ENCODE assay signal across 8 cellular contexts in the genomic region with DNA sequence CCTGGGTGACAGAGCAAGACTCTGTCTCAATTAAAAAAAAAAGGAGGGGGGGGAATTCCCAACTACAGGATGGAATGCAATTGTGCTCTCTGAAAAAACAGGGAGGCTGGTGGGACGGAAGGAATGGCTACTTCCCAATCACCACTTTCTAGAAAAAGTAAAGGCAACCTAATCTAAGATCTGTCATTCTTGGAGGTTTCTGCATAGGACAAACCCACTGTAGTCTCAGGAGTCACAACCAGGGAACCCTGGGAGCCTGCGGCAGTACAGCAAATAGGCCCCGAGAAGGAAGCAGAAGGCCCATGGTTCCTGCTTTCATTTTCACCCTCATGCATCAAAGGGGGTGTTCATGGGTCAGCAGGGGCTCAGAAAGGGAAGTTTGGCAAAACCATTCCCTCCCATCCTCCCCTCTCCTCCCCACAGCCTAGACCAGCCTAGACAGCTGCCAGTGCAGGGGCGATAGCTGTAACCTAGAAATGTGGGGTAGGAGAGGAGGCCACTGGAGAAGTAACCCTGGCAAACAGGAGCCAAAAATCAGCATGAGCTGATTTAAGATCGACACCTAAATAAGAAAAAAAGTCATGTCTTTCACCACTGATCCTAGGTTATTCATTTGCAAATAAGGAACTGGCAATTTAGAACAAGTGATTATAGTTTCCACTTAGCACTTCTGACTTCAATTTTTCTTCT.
DNase-seq lines count a peak whose midpoint lies in the region; ATAC-seq lines count a peak whose summit lies in the region.

No MANE protein-coding gene starts in this region.

- H3K4me2 ChIP-seq in BLaER1, result peak overlapping the region; percentile 64

- peaks cover 35% of the 10 kb centered on the region for H3K4me1 ChIP-seq in BLaER1

- no peaks in the 10 kb centered on the region for H3K27me3 ChIP-seq in BLaER1

- H3K27me3 Mint-ChIP-seq in activated naive CD8-positive, alpha-beta T cell treated with anti-CD3 and anti-CD28 coated beads, Interleukin-2, amount 50 U/mL, for 24 hours, result no peaks in the 10 kb centered on the region

- peak overlapping the region; percentile 79 for H3K27ac ChIP-seq in BLaER1

- peaks cover 31% of the 10 kb centered on the region for H3K36me3 Mint-ChIP-seq in activated naive CD8-positive, alpha-beta T cell treated with anti-CD3 and anti-CD28 coated beads, Interleukin-2, amount 50 U/mL, for 24 hours (ENCODE audit: low read depth)

- H3K4me1 Mint-ChIP-seq in activated naive CD8-positive, alpha-beta T cell treated with anti-CD3 and anti-CD28 coated beads, Interleukin-2, amount 50 U/mL, for 24 hours, result peaks cover 60% of the 10 kb centered on the region

- peaks cover 12% of the 10 kb centered on the region for H3K9me3 Mint-ChIP-seq in activated naive CD8-positive, alpha-beta T cell treated with anti-CD3 and anti-CD28 coated beads, Interleukin-2, amount 50 U/mL, for 24 hours

- H3K27ac Mint-ChIP-seq in activated naive CD8-positive, alpha-beta T cell treated with anti-CD3 and anti-CD28 coated beads, Interleukin-2, amount 50 U/mL, for 24 hours, result peak overlapping the region; percentile 84

- H4K20me1 ChIP-seq in BLaER1, result no peaks in the 10 kb centered on the region

- H3K9me3 ChIP-seq in BLaER1, result peaks cover 43% of the 10 kb centered on the region

- H3K36me3 ChIP-seq in BLaER1, result no peaks in the 10 kb centered on the region

- H3K4me3 ChIP-seq in BLaER1, result no peak overlapping the region

- peak overlapping the region; percentile 69 for H3K4me3 Mint-ChIP-seq in activated naive CD8-positive, alpha-beta T cell treated with anti-CD3 and anti-CD28 coated beads, Interleukin-2, amount 50 U/mL, for 24 hours

- no peak for DNase-seq in activated naive CD8-positive, alpha-beta T cell treated with anti-CD3 and anti-CD28 coated beads, Interleukin-2, amount 50 U/mL, for 24 hours
- DNase-seq in pons (ENCODE audit: low spot score) (peak; percentile 80), NCI-H146 (lab: John Stamatoyannopoulos, UW) (no peak), COLO668 (lab: John Stamatoyannopoulos, UW; ENCODE audit: unreplicated experiment) (no peak), kidney glomerular epithelial cell (lab: John Stamatoyannopoulos, UW) (no peak)

- ATAC-seq in GM19351 (IDR thresholded peaks at IDR 0.05; ENCODE audit: unreplicated experiment), result peak; percentile 74
- ATAC-seq in HG03439 (IDR thresholded peaks at IDR 0.05; ENCODE audit: unreplicated experiment), result peak; percentile 57
- ATAC-seq in activated naive CD8-positive, alpha-beta T cell treated with anti-CD3 and anti-CD28 coated beads, Interleukin-2, amount 50 U/mL, for 24 hours, result peak; percentile 48

- H3K9ac ChIP-seq in BLaER1, result peak overlapping the region; percentile 67
